In genomic region chr5:9054322-9054721, GRCh38 we compare ENCODE assay signal across 21 cellular contexts.
DNase-seq lines count a peak whose midpoint lies in the region; ATAC-seq, FAIRE-seq and TF ChIP-seq lines count a peak whose summit lies in the region.
"Had no signal": no experiment of that assay in that cellular context is flagged by ENCODE, and none has a peak within 500 bp of the region (broad histone marks: within the 10 kb centered on the region; RNA-seq: fewer than 3 reads in every experiment).

No MANE protein-coding gene starts in this region.

- DNase-seq in osteoblast (ENCODE audit: insufficient read length, low spot score, missing footprints) (no peak), upper lobe of left lung (no peak), pancreas (no peak)
- DNase-seq in activated CD4-positive, CD25-positive, alpha-beta regulatory T cell treated with anti-CD3 and anti-CD28 coated beads, Interleukin-2, amount 50 U/mL, for 72 hours: no peak
- DNase-seq: DMS53; EL; GF-D8; H9; KG1; NCI-H1092; NCI-H1436; NCI-H187 treated with DMSO at 0.1 percent for 48 hours; NCI-H2107; NK-92 treated with Interleukin-12 subunit alpha and Interleukin-12 subunit beta, amount 100 ng/mL, for 24 hours; SIG-M5; SK-N-SH had no signal

- no peak for TF ChIP-seq POLR2A in upper lobe of left lung (IDR thresholded peaks at IDR 0.05)

- no peaks in the 10 kb centered on the region for H4K20me1 ChIP-seq in BLaER1
- no peaks in the 10 kb centered on the region for H4K20me1 ChIP-seq in osteoblast (ENCODE audit: insufficient read depth, low read length)

- no peak overlapping the region for H2AFZ ChIP-seq in osteoblast (ENCODE audit: low read length)

- no peak for TF ChIP-seq EP300 in upper lobe of left lung (IDR thresholded peaks at IDR 0.05)

- H3K4me2 ChIP-seq in BLaER1: peak overlapping the region; percentile 8; the same call in 1 of the 2 replicates
- H3K4me2 ChIP-seq in osteoblast (ENCODE audit: insufficient read depth, low read length): no peak overlapping the region
- H3K4me2 ChIP-seq: SK-N-SH had no signal

- H3K4me3 ChIP-seq in BLaER1 (no peak overlapping the region), esophagus (ENCODE audit: low read depth in 1 of 2, low read length in 2 of 2) (no peak overlapping the region), osteoblast (ENCODE audit: insufficient read depth, low read length) (no peak overlapping the region), upper lobe of left lung (no peak overlapping the region), pancreas (no peak overlapping the region)

- TF ChIP-seq CTCF in osteoblast (IDR thresholded peaks at IDR 0.05; ENCODE audit: extremely low read depth, low read depth, low read length): no peak
- no peak for TF ChIP-seq CTCF in upper lobe of left lung (IDR thresholded peaks at IDR 0.05)
- TF ChIP-seq CTCF in pancreas (IDR thresholded peaks at IDR 0.05): no peak

- ATAC-seq in GM18868 (IDR thresholded peaks at IDR 0.05; ENCODE audit: unreplicated experiment) (peak; percentile 58), upper lobe of left lung (ENCODE audit: low FRiP score in 2 of 2) (no peak), pancreas (no peak)
- ATAC-seq: Panc1 had no signal

- H3K36me3 ChIP-seq in BLaER1: peaks cover 39% of the 10 kb centered on the region
- H3K36me3 ChIP-seq in esophagus (ENCODE audit: control insufficient read depth in 2 of 2, insufficient read depth in 2 of 2, low read length in 1 of 2): no peaks in the 10 kb centered on the region
- no peaks in the 10 kb centered on the region for H3K36me3 ChIP-seq in osteoblast (ENCODE audit: insufficient read depth, low read length)
- H3K36me3 ChIP-seq in upper lobe of left lung: no peaks in the 10 kb centered on the region
- no peaks in the 10 kb centered on the region for H3K36me3 ChIP-seq in pancreas

- 70 to 75% methylated on average over 6 of the region's 6 CpGs for WGBS in esophagus, 2 donors
- 69 to 71% methylated on average over 6 of the region's 6 CpGs for WGBS in upper lobe of left lung, 2 donors
- WGBS in pancreas, 2 donors: 78 to 87% methylated on average over 6 of the region's 6 CpGs

- H3K27ac ChIP-seq in BLaER1 (no peak overlapping the region), esophagus (ENCODE audit: low read depth in 2 of 2, low read length in 1 of 2) (peak overlapping the region; percentile 55 to 71), osteoblast (ENCODE audit: low read depth, low read length) (peak overlapping the region; percentile 76), upper lobe of left lung (no peak overlapping the region), pancreas (no peak overlapping the region)

- peaks cover 51% of the 10 kb centered on the region for H3K4me1 ChIP-seq in BLaER1
- peaks cover 4% of the 10 kb centered on the region in 2 donors for H3K4me1 ChIP-seq in esophagus (ENCODE audit: control insufficient read depth in 2 of 2, insufficient read depth in 2 of 2, low read length in 1 of 2)
- peaks cover 30% of the 10 kb centered on the region for H3K4me1 ChIP-seq in osteoblast (ENCODE audit: insufficient read depth, low read length)
- H3K4me1 ChIP-seq in upper lobe of left lung: peaks cover 0 to 2% (median under 1%) of the 10 kb centered on the region in 4 donors
- no peaks in the 10 kb centered on the region for H3K4me1 ChIP-seq in pancreas

- H3K9me3 ChIP-seq in BLaER1 (peaks cover 19% of the 10 kb centered on the region), esophagus (ENCODE audit: control insufficient read depth in 2 of 2, insufficient read depth in 1 of 2, low read depth in 1 of 2, low read length in 1 of 2) (no peaks in the 10 kb centered on the region), osteoblast (ENCODE audit: low read depth, low read length) (no peaks in the 10 kb centered on the region), upper lobe of left lung (no peaks in the 10 kb centered on the region), pancreas (no peaks in the 10 kb centered on the region)
- H3K9me3 ChIP-seq: SK-N-SH had no signal

- H3K79me2 ChIP-seq in osteoblast (ENCODE audit: insufficient read depth, low read length): no peaks in the 10 kb centered on the region

- H3K27me3 ChIP-seq in BLaER1 (no peaks in the 10 kb centered on the region), esophagus (ENCODE audit: control insufficient read depth in 1 of 2, insufficient read depth in 2 of 2, low read length in 2 of 2) (no peaks in the 10 kb centered on the region), osteoblast (ENCODE audit: insufficient read depth, low read length) (no peaks in the 10 kb centered on the region), upper lobe of left lung (no peaks in the 10 kb centered on the region), pancreas (no peaks in the 10 kb centered on the region)

- no peak overlapping the region for H3K9ac ChIP-seq in BLaER1
- H3K9ac ChIP-seq: SK-N-SH had no signal

- FAIRE-seq in pancreas (lab: Jason Lieb, UNC): no peak
- FAIRE-seq: D721Med had no signal

- intact Hi-C loops in pancreas (cut with DNase I): no loop called here

Comparison
In these comparisons a context has a peak if more than half of its experiments do, and no peak if none do; other contexts are left out.
1. H3K27ac ChIP-seq: peak in esophagus (2 of 2) and osteoblast (single experiment); none in BLaER1 (single experiment), upper lobe of left lung (0 of 4) and pancreas (0 of 4).